In genomic region chr11:118277312-118277711, GRCh38 we compare ENCODE assay signal across 13 cellular contexts. TPM values are rescaled to one million over a fixed set of nuclear protein-coding genes. Genes with fewer than 3 reads are reported as not detected.
DNase-seq lines count a peak whose midpoint lies in the region; ATAC-seq and TF ChIP-seq lines count a peak whose summit lies in the region.
"Had no signal": no experiment of that assay in that cellular context is flagged by ENCODE, and none has a peak within 500 bp of the region (broad histone marks: within the 10 kb centered on the region; RNA-seq: fewer than 3 reads in every experiment).

No MANE protein-coding gene starts in this region.

- no peaks in the 10 kb centered on the region for H3K9me3 ChIP-seq in smooth muscle cell (replicated peaks; ENCODE audit: low read depth)
- H3K9me3 ChIP-seq: heart right ventricle, tibial nerve had no signal

- ATAC-seq in GM19328 (IDR thresholded peaks at IDR 0.05; ENCODE audit: unreplicated experiment), result no peak

- no peak overlapping the region for H3K4me3 ChIP-seq in smooth muscle cell
- H3K4me3 ChIP-seq: heart right ventricle, tibial nerve had no signal

- no peak for TF ChIP-seq CTCF in smooth muscle cell (IDR thresholded peaks at IDR 0.05; ENCODE audit: borderline replicate concordance, insufficient read depth, poor library complexity, severe bottlenecking)

- no peaks in the 10 kb centered on the region for H4K20me1 ChIP-seq in smooth muscle cell (ENCODE audit: low read depth)

- H3K79me2 ChIP-seq in smooth muscle cell (ENCODE audit: low read depth), result no peaks in the 10 kb centered on the region

- H3K9ac ChIP-seq in smooth muscle cell (ENCODE audit: low read depth), result no peak overlapping the region

- peak; percentile 37 for DNase-seq in NCI-H2196 (lab: John Stamatoyannopoulos, UW; ENCODE audit: unreplicated experiment)
- no peak for DNase-seq in NCI-H2196 treated with DMSO at 0.1 percent for 48 hours (lab: John Stamatoyannopoulos, UW; ENCODE audit: unreplicated experiment)
- peak; percentile 66 for DNase-seq in NCI-H226
- DNase-seq in dermis blood vessel endothelial cell, result peak; percentile 92
- no peak for DNase-seq in smooth muscle cell (lab: John Stamatoyannopoulos, UW; ENCODE audit: unreplicated experiment)
- DNase-seq in stimulated activated CD4-positive, alpha-beta T cell treated with anti-CD3 and anti-CD28 coated beads, Interleukin-15, amount 100 ng/mL, for 24 hours, result no peak
- DNase-seq in KBM-7, result no peak
- DNase-seq: heart right ventricle; naive thymus-derived CD8-positive, alpha-beta T cell; NCI-H2107; stimulated activated CD4-positive, alpha-beta T cell treated with anti-CD3 and anti-CD28 coated beads, Interleukin-2, amount 100 ng/mL, for 24 hours had no signal

- in situ Hi-C loops in KBM-7 (cut with MboI; ENCODE audit: low pct_unique_long_range_greater_than_20kb, low sequenced_read_pairs), result no loop called here

- H3F3A ChIP-seq in smooth muscle cell (ENCODE audit: low read depth), result no peaks in the 10 kb centered on the region

- H3K36me3 ChIP-seq in smooth muscle cell (ENCODE audit: low read depth), result no peaks in the 10 kb centered on the region
- H3K36me3 ChIP-seq: heart right ventricle, tibial nerve had no signal

- H3K27me3 ChIP-seq in smooth muscle cell (ENCODE audit: low read depth), result peaks cover 13% of the 10 kb centered on the region

- H3K4me1 ChIP-seq in smooth muscle cell (ENCODE audit: low read depth), result peaks cover 6% of the 10 kb centered on the region
- H3K4me1 ChIP-seq: tibial nerve had no signal

- 100% methylated on average over 1 of the region's 1 CpG for WGBS in smooth muscle cell (ENCODE audit: low lambda C conversion rate)

- H3K27ac ChIP-seq in smooth muscle cell (ENCODE audit: low read depth), result peak overlapping the region; percentile 60

- no peak overlapping the region for H2AFZ ChIP-seq in smooth muscle cell (ENCODE audit: low read depth)

- no peak overlapping the region for H3K4me2 ChIP-seq in smooth muscle cell

RNA-seq across cellular contexts. Expression of gene MPZL2, which starts 13.2 kb away (rescaled TPM):
- total RNA-seq in dermis blood vessel endothelial cell, result 73.5 and 98.5 TPM in 2 replicates
- total RNA-seq in smooth muscle cell, result 40.0 and 53.9 TPM in 2 replicates
- polyA plus RNA-seq in smooth muscle cell, result 5.5 and 21.6 TPM in 2 replicates

RNA-seq across cellular contexts. Expression of gene MPZL3, which starts 25.1 kb away (rescaled TPM):
- total RNA-seq in dermis blood vessel endothelial cell, result 7.3 and 8.7 TPM in 2 replicates
- 7.7 and 9.0 TPM in 2 replicates for total RNA-seq in smooth muscle cell
- 1.7 and 5.4 TPM in 2 replicates for polyA plus RNA-seq in smooth muscle cell

RNA-seq across cellular contexts. Expression of gene CD3E, which starts 27.2 kb away (rescaled TPM):
- total RNA-seq in dermis blood vessel endothelial cell (not detected in 2 replicates), smooth muscle cell (not detected in 2 replicates)
- not detected in 2 replicates for polyA plus RNA-seq in smooth muscle cell

RNA-seq across cellular contexts. Expression of gene JAML, which starts 52.5 kb away (rescaled TPM):
- total RNA-seq in dermis blood vessel endothelial cell, result under 0.01 TPM in 1 of 2 replicates, not detected in the other
- total RNA-seq in smooth muscle cell, result not detected in 2 replicates
- not detected in 2 replicates for polyA plus RNA-seq in smooth muscle cell

Comparison
In these comparisons a context has a peak if more than half of its experiments do, and no peak if none do; other contexts are left out.
1. DNase-seq: peak in NCI-H2196 (single experiment), NCI-H226 (single experiment) and dermis blood vessel endothelial cell (single experiment); none in NCI-H2196 treated with DMSO at 0.1 percent for 48 hours (single experiment), smooth muscle cell (single experiment), stimulated activated CD4-positive, alpha-beta T cell treated with anti-CD3 and anti-CD28 coated beads, Interleukin-15, amount 100 ng/mL, for 24 hours (single experiment) and KBM-7 (single experiment).